In the genomic region with DNA sequence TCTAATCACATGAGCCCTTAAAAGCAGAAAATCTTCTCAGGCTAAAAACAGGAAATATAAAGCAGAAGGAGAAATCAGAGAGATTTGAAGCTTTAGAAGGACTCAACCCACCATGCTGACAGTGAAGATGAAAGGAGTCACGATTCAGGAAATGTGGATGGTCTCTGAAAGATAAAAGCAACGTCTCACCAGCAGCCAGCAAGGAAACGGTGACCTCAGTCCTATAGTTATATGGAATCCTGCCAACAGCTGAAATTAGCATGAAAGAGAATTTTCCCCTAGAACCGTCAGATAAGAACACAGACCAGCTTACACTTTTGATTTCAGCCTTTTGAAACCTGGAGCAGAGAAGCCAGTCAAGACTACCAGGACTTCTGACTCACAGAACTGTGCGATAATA, we compare ENCODE assay signal across 17 cellular contexts.
A peak's percentile ranks its signal among the peaks of the same experiment; 100 is the strongest.
DNase-seq lines count a peak whose midpoint lies in the region; ATAC-seq and TF ChIP-seq lines count a peak whose summit lies in the region.
"Had no signal": no experiment of that assay in that cellular context is flagged by ENCODE, and none has a peak within 500 bp of the region (broad histone marks: within the 10 kb centered on the region; RNA-seq: fewer than 3 reads in every experiment).

No MANE protein-coding gene starts in this region.

- H4K20me1 ChIP-seq in SK-N-SH (ENCODE audit: insufficient read depth), result no peaks in the 10 kb centered on the region

- TF ChIP-seq RAD21 in SK-N-SH (IDR thresholded peaks at IDR 0.05; ENCODE audit: low read length), result no peak

- H3K27me3 ChIP-seq in SK-N-SH (ENCODE audit: insufficient read depth), result 0 out of 2 replicates have a peak, but pooled peaks cover 1% of the 10 kb centered on the region
- H3K27me3 ChIP-seq: ascending aorta, uterus had no signal

- H3K4me2 ChIP-seq in SK-N-SH, result no peak overlapping the region

- no peak for ATAC-seq in SK-N-SH treated with all-trans-retinoic acid at 6 μM for 48 hours
- no peak for ATAC-seq in GM18868 (IDR thresholded peaks at IDR 0.05; ENCODE audit: unreplicated experiment)

- 6% methylated on average over 5 of the region's 5 CpGs for WGBS in SK-N-SH (ENCODE audit: low lambda C conversion rate)

- CTCF ChIA-PET in SK-N-SH (lab: Yijun Ruan, JAX), result interaction anchor here (0.8 kb wide), 1 partner anchor 12 kb away, joined by 3 read pairs; no protein-coding TSS in a partner anchor

- no peak overlapping the region for H3K9ac ChIP-seq in SK-N-SH

- H3K36me3 ChIP-seq in SK-N-SH (replicated peaks in 1 of 2; ENCODE audit: control insufficient read depth in 1 of 2, insufficient read depth in 2 of 2, low read length in 1 of 2), result no peaks in the 10 kb centered on the region
- H3K36me3 ChIP-seq: ascending aorta, uterus had no signal

- TF ChIP-seq EP300 in SK-N-SH (IDR thresholded peaks at IDR 0.05; ENCODE audit: borderline replicate concordance in 1 of 2, low read depth in 1 of 2, low read length in 1 of 2), result no peak

- no peak overlapping the region for H3K27ac ChIP-seq in SK-N-SH (ENCODE audit: low read depth in 2 of 2, low read length in 1 of 2)
- H3K27ac ChIP-seq: ascending aorta, coronary artery, uterus had no signal

- DNase-seq in SK-N-SH, result peak; percentile 4
- peak; percentile 55 for DNase-seq in NCI-H226
- peak; percentile 14 for DNase-seq in fibroblast of pulmonary artery (ENCODE audit: low read depth)
- DNase-seq in retinal pigment epithelial cell (ENCODE audit: low read depth), result no peak
- no peak for DNase-seq in GM10266 (ENCODE audit: extremely low spot score)
- no peak for DNase-seq in NCI-H2227 treated with DMSO at 0.1 percent for 48 hours (lab: John Stamatoyannopoulos, UW)
- DNase-seq: activated CD4-positive, CD25-positive, alpha-beta regulatory T cell treated with anti-CD3 and anti-CD28 coated beads, Interleukin-2, amount 50 U/mL, for 72 hours; activated naive CD4-positive, alpha-beta T cell treated with Interleukin-2 at 50 U/mL for 16 hours; mammary epithelial cell; NCI-H1092; retina; stimulated activated CD4-positive, alpha-beta T cell treated with anti-CD3 and anti-CD28 coated beads, Interleukin-15, amount 100 ng/mL, for 24 hours; uterus had no signal

- H3K9me3 ChIP-seq in SK-N-SH, result no peaks in the 10 kb centered on the region
- H3K9me3 ChIP-seq: ascending aorta, uterus had no signal

- H3K79me2 ChIP-seq in SK-N-SH (ENCODE audit: insufficient read depth), result no peaks in the 10 kb centered on the region

- no peaks in the 10 kb centered on the region for H3K9me2 ChIP-seq in SK-N-SH

- no peak overlapping the region for H3K4me3 ChIP-seq in SK-N-SH (ENCODE audit: low read depth in 2 of 2, low read length in 1 of 2)
- no peak overlapping the region for H3K4me3 ChIP-seq in fibroblast of pulmonary artery (replicated peaks; ENCODE audit: low read depth, low read length)
- peak overlapping the region; percentile 20 for H3K4me3 ChIP-seq in retinal pigment epithelial cell (ENCODE audit: low read length)
- H3K4me3 ChIP-seq: ascending aorta, coronary artery, uterus had no signal

- H3F3A ChIP-seq in SK-N-SH (replicated peaks; ENCODE audit: insufficient read depth), result no peaks in the 10 kb centered on the region

- POLR2A ChIA-PET in SK-N-SH (lab: Yijun Ruan, JAX), result no interaction called here

- TF ChIP-seq CTCF in SK-N-SH (IDR thresholded peaks at IDR 0.05) (no peak), fibroblast of pulmonary artery (IDR thresholded peaks at IDR 0.05; ENCODE audit: low read length, missing control alignments) (no peak), retinal pigment epithelial cell (conservative IDR thresholded peaks at IDR 0.05; ENCODE audit: low read depth, low read length) (no peak), GM10266 (IDR thresholded peaks at IDR 0.05; ENCODE audit: control insufficient read depth, insufficient read depth, low read depth, missing control alignments) (no peak)

- H2AFZ ChIP-seq in SK-N-SH (ENCODE audit: low read depth), result no peak overlapping the region

- no peaks in the 10 kb centered on the region for H3K4me1 ChIP-seq in SK-N-SH (ENCODE audit: control insufficient read depth in 1 of 2, insufficient read depth in 2 of 2, low read depth in 1 of 2, low read length in 1 of 2)
- H3K4me1 ChIP-seq: ascending aorta, uterus had no signal

TF ChIP-seq in SK-N-SH, 30 proteins besides CTCF, POLR2A, EP300 and RAD21 (continues in another document):
- TF ChIP-seq RFX5 (IDR thresholded peaks at IDR 0.05; ENCODE audit: low read length) (no peak), RCOR1 (IDR thresholded peaks at IDR 0.05; ENCODE audit: low read length) (no peak), FOXJ3 (CRISPR knock-in tag; IDR thresholded peaks at IDR 0.05) (no peak), TCF12 (IDR thresholded peaks at IDR 0.05) (no peak), NRF1 (IDR thresholded peaks at IDR 0.05; ENCODE audit: low read depth, low read length) (no peak)
- TF ChIP-seq, protein P1, sequence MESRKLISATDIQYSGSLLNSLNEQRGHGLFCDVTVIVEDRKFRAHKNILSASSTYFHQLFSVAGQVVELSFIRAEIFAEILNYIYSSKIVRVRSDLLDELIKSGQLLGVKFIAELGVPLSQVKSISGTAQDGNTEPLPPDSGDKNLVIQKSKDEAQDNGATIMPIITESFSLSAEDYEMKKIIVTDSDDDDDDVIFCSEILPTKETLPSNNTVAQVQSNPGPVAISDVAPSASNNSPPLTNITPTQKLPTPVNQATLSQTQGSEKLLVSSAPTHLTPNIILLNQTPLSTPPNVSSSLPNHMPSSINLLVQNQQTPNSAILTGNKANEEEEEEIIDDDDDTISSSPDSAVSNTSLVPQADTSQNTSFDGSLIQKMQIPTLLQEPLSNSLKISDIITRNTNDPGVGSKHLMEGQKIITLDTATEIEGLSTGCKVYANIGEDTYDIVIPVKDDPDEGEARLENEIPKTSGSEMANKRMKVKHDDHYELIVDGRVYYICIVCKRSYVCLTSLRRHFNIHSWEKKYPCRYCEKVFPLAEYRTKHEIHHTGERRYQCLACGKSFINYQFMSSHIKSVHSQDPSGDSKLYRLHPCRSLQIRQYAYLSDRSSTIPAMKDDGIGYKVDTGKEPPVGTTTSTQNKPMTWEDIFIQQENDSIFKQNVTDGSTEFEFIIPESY (IDR thresholded peaks at IDR 0.05; ENCODE audit: borderline replicate concordance, low read depth), result no peak
- TF ChIP-seq, protein P2, sequence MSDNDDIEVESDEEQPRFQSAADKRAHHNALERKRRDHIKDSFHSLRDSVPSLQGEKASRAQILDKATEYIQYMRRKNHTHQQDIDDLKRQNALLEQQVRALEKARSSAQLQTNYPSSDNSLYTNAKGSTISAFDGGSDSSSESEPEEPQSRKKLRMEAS (IDR thresholded peaks at IDR 0.05; ENCODE audit: low read depth), result no peak

TF ChIP-seq in SK-N-SH treated with all-trans-retinoic acid at 6 μM for 48 hours, 23 proteins besides CTCF, POLR2A, EP300 and RAD21:
- TF ChIP-seq, protein P3, sequence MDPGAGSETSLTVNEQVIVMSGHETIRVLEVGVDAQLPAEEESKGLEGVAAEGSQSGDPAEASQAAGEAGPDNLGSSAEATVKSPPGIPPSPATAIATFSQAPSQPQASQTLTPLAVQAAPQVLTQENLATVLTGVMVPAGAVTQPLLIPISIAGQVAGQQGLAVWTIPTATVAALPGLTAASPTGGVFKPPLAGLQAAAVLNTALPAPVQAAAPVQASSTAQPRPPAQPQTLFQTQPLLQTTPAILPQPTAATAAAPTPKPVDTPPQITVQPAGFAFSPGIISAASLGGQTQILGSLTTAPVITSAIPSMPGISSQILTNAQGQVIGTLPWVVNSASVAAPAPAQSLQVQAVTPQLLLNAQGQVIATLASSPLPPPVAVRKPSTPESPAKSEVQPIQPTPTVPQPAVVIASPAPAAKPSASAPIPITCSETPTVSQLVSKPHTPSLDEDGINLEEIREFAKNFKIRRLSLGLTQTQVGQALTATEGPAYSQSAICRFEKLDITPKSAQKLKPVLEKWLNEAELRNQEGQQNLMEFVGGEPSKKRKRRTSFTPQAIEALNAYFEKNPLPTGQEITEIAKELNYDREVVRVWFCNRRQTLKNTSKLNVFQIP (CRISPR knock-in tag; IDR thresholded peaks at IDR 0.05; ENCODE audit: borderline replicate concordance, low read depth), result no peak
- TF ChIP-seq ESRRG (CRISPR knock-in tag; IDR thresholded peaks at IDR 0.05), result no peak
- TF ChIP-seq, protein P4, sequence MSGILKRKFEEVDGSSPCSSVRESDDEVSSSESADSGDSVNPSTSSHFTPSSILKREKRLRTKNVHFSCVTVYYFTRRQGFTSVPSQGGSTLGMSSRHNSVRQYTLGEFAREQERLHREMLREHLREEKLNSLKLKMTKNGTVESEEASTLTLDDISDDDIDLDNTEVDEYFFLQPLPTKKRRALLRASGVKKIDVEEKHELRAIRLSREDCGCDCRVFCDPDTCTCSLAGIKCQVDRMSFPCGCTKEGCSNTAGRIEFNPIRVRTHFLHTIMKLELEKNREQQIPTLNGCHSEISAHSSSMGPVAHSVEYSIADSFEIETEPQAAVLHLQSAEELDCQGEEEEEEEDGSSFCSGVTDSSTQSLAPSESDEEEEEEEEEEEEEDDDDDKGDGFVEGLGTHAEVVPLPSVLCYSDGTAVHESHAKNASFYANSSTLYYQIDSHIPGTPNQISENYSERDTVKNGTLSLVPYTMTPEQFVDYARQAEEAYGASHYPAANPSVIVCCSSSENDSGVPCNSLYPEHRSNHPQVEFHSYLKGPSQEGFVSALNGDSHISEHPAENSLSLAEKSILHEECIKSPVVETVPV (CRISPR knock-in tag; IDR thresholded peaks at IDR 0.05), result no peak
- TF ChIP-seq GLIS3 (CRISPR knock-in tag; IDR thresholded peaks at IDR 0.05), result no peak
- no peak for TF ChIP-seq TOX (CRISPR knock-in tag; IDR thresholded peaks at IDR 0.05; ENCODE audit: borderline replicate concordance)
- TF ChIP-seq ZNF70 (CRISPR knock-in tag; IDR thresholded peaks at IDR 0.05), result no peak
- TF ChIP-seq ZFP30 (CRISPR knock-in tag; IDR thresholded peaks at IDR 0.05), result no peak
- no peak for TF ChIP-seq PPARA (CRISPR knock-in tag; IDR thresholded peaks at IDR 0.05; ENCODE audit: borderline replicate concordance)
- TF ChIP-seq, protein P5, sequence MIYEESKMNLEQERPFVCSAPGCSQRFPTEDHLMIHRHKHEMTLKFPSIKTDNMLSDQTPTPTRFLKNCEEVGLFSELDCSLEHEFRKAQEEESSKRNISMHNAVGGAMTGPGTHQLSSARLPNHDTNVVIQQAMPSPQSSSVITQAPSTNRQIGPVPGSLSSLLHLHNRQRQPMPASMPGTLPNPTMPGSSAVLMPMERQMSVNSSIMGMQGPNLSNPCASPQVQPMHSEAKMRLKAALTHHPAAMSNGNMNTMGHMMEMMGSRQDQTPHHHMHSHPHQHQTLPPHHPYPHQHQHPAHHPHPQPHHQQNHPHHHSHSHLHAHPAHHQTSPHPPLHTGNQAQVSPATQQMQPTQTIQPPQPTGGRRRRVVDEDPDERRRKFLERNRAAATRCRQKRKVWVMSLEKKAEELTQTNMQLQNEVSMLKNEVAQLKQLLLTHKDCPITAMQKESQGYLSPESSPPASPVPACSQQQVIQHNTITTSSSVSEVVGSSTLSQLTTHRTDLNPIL (CRISPR knock-in tag; IDR thresholded peaks at IDR 0.05; ENCODE audit: low read depth), result no peak
- TF ChIP-seq TCF4 (CRISPR knock-in tag; IDR thresholded peaks at IDR 0.05; ENCODE audit: borderline replicate concordance), result no peak
- TF ChIP-seq ZNF8 (CRISPR knock-in tag; IDR thresholded peaks at IDR 0.05), result no peak

Comparison
In these comparisons a context has a peak if more than half of its experiments do, and no peak if none do; other contexts are left out.
1. DNase-seq: peak in SK-N-SH (single experiment), NCI-H226 (single experiment) and fibroblast of pulmonary artery (single experiment); none in retinal pigment epithelial cell (single experiment), GM10266 (single experiment) and NCI-H2227 treated with DMSO at 0.1 percent for 48 hours (single experiment).